ENCODE assay signal across 8 cellular contexts in genomic region chr5:176447538-176447981, GRCh38. TPM values are rescaled to one million over a fixed set of nuclear protein-coding genes. Genes with fewer than 3 reads are reported as not detected.
DNase-seq lines count a peak whose midpoint lies in the region; TF ChIP-seq lines count a peak whose summit lies in the region.

No MANE protein-coding gene starts in this region.

- H4K20me1 ChIP-seq in hepatocyte (ENCODE audit: insufficient read depth, poor library complexity, severe bottlenecking) (peaks cover 23% of the 10 kb centered on the region), smooth muscle cell (ENCODE audit: low read depth) (peaks cover 29% of the 10 kb centered on the region)

- H3K4me2 ChIP-seq in hepatocyte: peak overlapping the region; percentile 95
- H3K4me2 ChIP-seq in smooth muscle cell: peak overlapping the region; percentile 90

- H3K4me3 Mint-ChIP-seq in activated naive CD8-positive, alpha-beta T cell: peak overlapping the region; percentile 98

- H3K36me3 ChIP-seq in ES-I3 (ENCODE audit: insufficient read depth, low read length) (no peaks in the 10 kb centered on the region), hepatocyte (replicated peaks; ENCODE audit: insufficient read depth, low read depth) (no peaks in the 10 kb centered on the region), smooth muscle cell (ENCODE audit: low read depth) (no peaks in the 10 kb centered on the region)

- H3K9ac ChIP-seq in ES-I3 (ENCODE audit: low read depth, low read length): peak overlapping the region; percentile 57
- H3K9ac ChIP-seq in smooth muscle cell (ENCODE audit: low read depth): peak overlapping the region; percentile 86

- DNase-seq in GM20000 (ENCODE audit: low spot score) (no peak), HL-60 (ENCODE audit: low read depth in 1 of 2, low spot score in 1 of 2) (peak in 1 of 2 experiments; percentile 61), hepatocyte (ENCODE audit: low spot score) (no peak), smooth muscle cell (lab: John Stamatoyannopoulos, UW; ENCODE audit: unreplicated experiment) (no peak), medulla oblongata (ENCODE audit: extremely low spot score) (no peak), retina (no peak)

- WGBS in hepatocyte (ENCODE audit: low lambda C conversion rate, missing lambda C conversion rate): under 1% methylated on average over 38 of the region's 38 CpGs
- 1% methylated on average over 38 of the region's 38 CpGs for WGBS in smooth muscle cell (ENCODE audit: low lambda C conversion rate)

- H3K27ac ChIP-seq in HL-60 (replicated peaks) (peak overlapping the region; percentile 77), hepatocyte (peak overlapping the region; percentile 97), smooth muscle cell (ENCODE audit: low read depth) (peak overlapping the region; percentile 98)

- H3K9me3 ChIP-seq in ES-I3 (ENCODE audit: control insufficient read depth, insufficient read depth, low read length): no peaks in the 10 kb centered on the region
- H3K9me3 ChIP-seq in hepatocyte (ENCODE audit: low read depth): no peaks in the 10 kb centered on the region
- no peaks in the 10 kb centered on the region for H3K9me3 ChIP-seq in smooth muscle cell (replicated peaks; ENCODE audit: low read depth)

- H3K27me3 ChIP-seq in HL-60 (ENCODE audit: insufficient read depth, poor library complexity, severe bottlenecking) (no peaks in the 10 kb centered on the region), hepatocyte (no peaks in the 10 kb centered on the region), smooth muscle cell (ENCODE audit: low read depth) (no peaks in the 10 kb centered on the region)

- peak overlapping the region; percentile 97 for H3K27ac Mint-ChIP-seq in activated naive CD8-positive, alpha-beta T cell

- TF ChIP-seq CTCF in GM20000 (IDR thresholded peaks at IDR 0.05; ENCODE audit: extremely low read depth, missing control alignments) (peak; percentile 18), HL-60 (IDR thresholded peaks at IDR 0.05; ENCODE audit: insufficient read depth, low read length) (no peak), hepatocyte (IDR thresholded peaks at IDR 0.05; ENCODE audit: poor library complexity) (no peak), smooth muscle cell (IDR thresholded peaks at IDR 0.05; ENCODE audit: borderline replicate concordance, insufficient read depth, poor library complexity, severe bottlenecking) (no peak)

- peak overlapping the region; percentile 43 for H2AFZ ChIP-seq in hepatocyte
- peak overlapping the region; percentile 73 for H2AFZ ChIP-seq in smooth muscle cell (ENCODE audit: low read depth)

- H3K9me3 Mint-ChIP-seq in activated naive CD8-positive, alpha-beta T cell (ENCODE audit: low read depth): no peaks in the 10 kb centered on the region

- no peaks in the 10 kb centered on the region for H3K9me2 ChIP-seq in hepatocyte (replicated peaks; ENCODE audit: insufficient read depth)

- H3K27me3 Mint-ChIP-seq in activated naive CD8-positive, alpha-beta T cell: no peaks in the 10 kb centered on the region

- H3K79me2 ChIP-seq in hepatocyte: peaks cover 47% of the 10 kb centered on the region
- peaks cover 40% of the 10 kb centered on the region for H3K79me2 ChIP-seq in smooth muscle cell (ENCODE audit: low read depth)

- H3F3A ChIP-seq in smooth muscle cell (ENCODE audit: low read depth): no peaks in the 10 kb centered on the region

- peaks cover 2% of the 10 kb centered on the region for H3K36me3 Mint-ChIP-seq in activated naive CD8-positive, alpha-beta T cell

- H3K4me3 ChIP-seq in HL-60 (replicated peaks; ENCODE audit: insufficient read depth, low read length) (peak overlapping the region; percentile 98), hepatocyte (peak overlapping the region; percentile 47), smooth muscle cell (peak overlapping the region; percentile 99)

- H3K4me1 Mint-ChIP-seq in activated naive CD8-positive, alpha-beta T cell (ENCODE audit: low read depth): peaks cover 33% of the 10 kb centered on the region

- H3K4me1 ChIP-seq in ES-I3 (ENCODE audit: insufficient read depth, low read length) (no peaks in the 10 kb centered on the region), hepatocyte (ENCODE audit: insufficient read depth) (peaks cover 18% of the 10 kb centered on the region), smooth muscle cell (ENCODE audit: low read depth) (peaks cover 11% of the 10 kb centered on the region)

RNA-seq across cellular contexts. Expression of gene FAF2, which starts 0.6 kb away (rescaled TPM):
- total RNA-seq in hepatocyte (63.1 and 66.4 TPM in 2 replicates), smooth muscle cell (51.3 and 59.3 TPM in 2 replicates)
- polyA plus RNA-seq in hepatocyte (43.0 and 47.3 TPM in 2 replicates), smooth muscle cell (38.2 and 38.3 TPM in 2 replicates)

RNA-seq across cellular contexts. Expression of gene CLTB, which starts 31.2 kb away (rescaled TPM):
- total RNA-seq in hepatocyte: 131 and 139 TPM in 2 replicates
- polyA plus RNA-seq in hepatocyte: 284 and 289 TPM in 2 replicates
- total RNA-seq in smooth muscle cell: 107 and 111 TPM in 2 replicates
- polyA plus RNA-seq in smooth muscle cell: 125 and 277 TPM in 2 replicates

RNA-seq across cellular contexts. Expression of gene HIGD2A, which starts 59.0 kb away (rescaled TPM):
- total RNA-seq in hepatocyte (109 and 161 TPM in 2 replicates), smooth muscle cell (94.5 and 108 TPM in 2 replicates)
- polyA plus RNA-seq in hepatocyte (222 and 224 TPM in 2 replicates), smooth muscle cell (135 and 140 TPM in 2 replicates)

RNA-seq across cellular contexts. Expression of gene NOP16, which starts 59.2 kb away (rescaled TPM):
- total RNA-seq in hepatocyte (22.9 and 25.6 TPM in 2 replicates), smooth muscle cell (10.7 and 17.2 TPM in 2 replicates)
- polyA plus RNA-seq in hepatocyte (64.0 and 82.3 TPM in 2 replicates), smooth muscle cell (27.9 and 52.4 TPM in 2 replicates)

Comparison
In these comparisons a context has a peak if more than half of its experiments do, and no peak if none do; other contexts are left out.
1. H3K4me3 ChIP-seq: peak in every context shown above with its lines; median percentile 99 in smooth muscle cell; 98 in HL-60; 47 in hepatocyte.